In genomic region chr20:34177060-34177459, GRCh38 we compare ENCODE assay signal across 34 cellular contexts.
DNase-seq lines count a peak whose midpoint lies in the region; ATAC-seq, FAIRE-seq and TF ChIP-seq lines count a peak whose summit lies in the region.
"Had no signal": no experiment of that assay in that cellular context is flagged by ENCODE, and none has a peak within 500 bp of the region (broad histone marks: within the 10 kb centered on the region; RNA-seq: fewer than 3 reads in every experiment).

No MANE protein-coding gene starts in this region.

- H3K9me3 ChIP-seq in HepG2 (ENCODE audit: low read length) (no peaks in the 10 kb centered on the region), right lobe of liver (no peaks in the 10 kb centered on the region), A549 (no peaks in the 10 kb centered on the region), IMR-90 (ENCODE audit: control insufficient read depth, insufficient read depth, low read length) (no peaks in the 10 kb centered on the region), K562 (replicated peaks; ENCODE audit: control insufficient read depth, insufficient read depth, low read depth, low read length) (no peaks in the 10 kb centered on the region)
- H3K9me3 ChIP-seq: BLaER1; BLaER1 treated with 17β-estradiol and CSF1 and Interleukin-3, amounts not matched to agents 10 nM and 100 nM; Caco-2 had no signal

- H2BK120ac ChIP-seq in IMR-90 (ENCODE audit: low read depth, low read length), result no peak overlapping the region

- no peaks in the 10 kb centered on the region for H3K79me2 ChIP-seq in HepG2 (ENCODE audit: insufficient read depth, low read length)
- H3K79me2 ChIP-seq in K562 (ENCODE audit: control insufficient read depth, insufficient read depth, low read length), result no peaks in the 10 kb centered on the region

- no peaks in the 10 kb centered on the region for H4K20me1 ChIP-seq in HepG2 (ENCODE audit: insufficient read depth, low read length)
- H4K20me1 ChIP-seq in IMR-90 (ENCODE audit: insufficient read depth, low read length), result no peaks in the 10 kb centered on the region
- H4K20me1 ChIP-seq in K562 (replicated peaks; ENCODE audit: control insufficient read depth, insufficient read depth, low read length), result no peaks in the 10 kb centered on the region
- H4K20me1 ChIP-seq: BLaER1; BLaER1 treated with 17β-estradiol and CSF1 and Interleukin-3, amounts not matched to agents 10 nM and 100 nM had no signal

- POLR2A ChIA-PET in HepG2 (lab: Yijun Ruan, JAX) (no interaction called here), A549 (lab: Yijun Ruan, JAX) (no interaction called here), IMR-90 (lab: Charles Lee; ENCODE audit: unreplicated experiment) (no interaction called here), K562 (lab: Yijun Ruan, JAX) (interaction anchor here (1.8 kb wide), 1 partner anchor 12 kb away, joined by 6 read pairs; no protein-coding TSS in a partner anchor)

- no peak overlapping the region for H4K91ac ChIP-seq in IMR-90 (ENCODE audit: insufficient read depth, low read depth, low read length)

- TF ChIP-seq RAD21 in HepG2 (CRISPR knock-in tag; IDR thresholded peaks at IDR 0.05) (no peak), A549 (conservative IDR thresholded peaks at IDR 0.05 in 1 of 2, IDR thresholded peaks at IDR 0.05 in 1 of 2) (no peak), IMR-90 (IDR thresholded peaks at IDR 0.05; ENCODE audit: low read length) (no peak), K562 (CRISPR knock-in tag; conservative IDR thresholded peaks at IDR 0.05 in 1 of 2, IDR thresholded peaks at IDR 0.05 in 1 of 2) (no peak)

- H3K4me1 ChIP-seq in HepG2 (ENCODE audit: insufficient read depth, low read length) (peaks cover 24% of the 10 kb centered on the region), right lobe of liver (no peaks in the 10 kb centered on the region), A549 (no peaks in the 10 kb centered on the region), IMR-90 (ENCODE audit: control insufficient read depth, insufficient read depth, low read length) (no peaks in the 10 kb centered on the region), K562 (replicated peaks in 1 of 2; ENCODE audit: control insufficient read depth in 2 of 2, insufficient read depth in 2 of 2, low read length in 2 of 2) (peaks cover 4 to 7% of the 10 kb centered on the region in 2 experiments; a peak in 3 of 5 replicates)

- in situ Hi-C loops in HepG2 (cut with HindIII; ENCODE audit: extremely low pct_ligation_motif_present, low pct_unique_long_range_greater_than_20kb) (no loop called here), IMR-90 (cut with MboI; ENCODE audit: low sequenced_read_pairs) (no loop called here), K562 (cut with MboI) (no loop called here)

- BruUV-seq in HepG2 (replicated peaks; lab: Mats Ljungman, UMichigan) (no TSS peak), IMR-90 (replicated peaks; lab: Mats Ljungman, UMichigan) (no TSS peak), K562 (replicated peaks; lab: Mats Ljungman, UMichigan) (no TSS peak)

- no peaks in the 10 kb centered on the region for H3K79me1 ChIP-seq in IMR-90 (ENCODE audit: low read depth in 1 of 2, low read length in 2 of 2)

- ATAC-seq in HepG2, result no peak
- ATAC-seq in right lobe of liver, result no peak
- no peak for ATAC-seq in A549
- ATAC-seq in IMR-90 (ENCODE audit: low read depth), result no peak
- ATAC-seq in K562, result no peak
- no peak for ATAC-seq in HG02642 (IDR thresholded peaks at IDR 0.05; ENCODE audit: poor library complexity, unreplicated experiment)
- ATAC-seq: CD8-positive, alpha-beta T cell had no signal

- H3K27ac ChIP-seq in HepG2 (ENCODE audit: extremely low read length, insufficient read depth, low read length) (no peak overlapping the region), right lobe of liver (no peak overlapping the region), A549 (no peak overlapping the region), IMR-90 (ENCODE audit: insufficient read depth, low read length) (no peak overlapping the region), K562 (ENCODE audit: extremely low read depth, low read depth, low read length) (no peak overlapping the region)
- H3K27ac ChIP-seq: 22Rv1; BLaER1; BLaER1 treated with 17β-estradiol and CSF1 and Interleukin-3, amounts not matched to agents 10 nM and 100 nM; C4-2B had no signal

- CTCF ChIA-PET in HepG2 (lab: Yijun Ruan, JAX; ENCODE audit: low intra/inter-chr PET ratio, low total read pairs) (interaction anchor here (0.7 kb wide), 1 partner anchor 52 kb away, joined by 3 read pairs; no protein-coding TSS in a partner anchor), A549 (lab: Yijun Ruan, JAX) (interaction anchor here (1.5 to 2.5 kb wide), 2 partner anchors 13 to 593 kb away, joined by 3 to 9 read pairs; no protein-coding TSS in a partner anchor), IMR-90 (lab: Yijun Ruan, JAX) (interaction anchor here (1.0 kb wide), 1 partner anchor 14 kb away, joined by 3 read pairs; no protein-coding TSS in a partner anchor), K562 (lab: Yijun Ruan, JAX; ENCODE audit: low intra/inter-chr PET ratio) (no interaction called here)

- TF ChIP-seq CTCF in HepG2 (CRISPR knock-in tag; IDR thresholded peaks at IDR 0.05), result no peak
- TF ChIP-seq CTCF in right lobe of liver (IDR thresholded peaks at IDR 0.05), result no peak
- TF ChIP-seq CTCF in A549 (IDR thresholded peaks at IDR 0.05), result no peak
- TF ChIP-seq CTCF in IMR-90 (conservative IDR thresholded peaks at IDR 0.05; ENCODE audit: low read depth, low read length), result no peak
- TF ChIP-seq CTCF in K562 (IDR thresholded peaks at IDR 0.05 in 2 of 3, conservative IDR thresholded peaks at IDR 0.05 in 1 of 3; ENCODE audit: insufficient read depth in 2 of 3, low read depth in 1 of 3, low read length in 3 of 3), result no peak

- H3K4me3 ChIP-seq in HepG2 (replicated peaks in 1 of 3; ENCODE audit: insufficient read depth in 1 of 3, low read depth in 2 of 3, low read length in 3 of 3) (no peak overlapping the region), right lobe of liver (no peak overlapping the region), A549 (no peak overlapping the region), IMR-90 (ENCODE audit: insufficient read depth, low read depth, low read length) (no peak overlapping the region), K562 (no peak overlapping the region)
- H3K4me3 ChIP-seq: BLaER1; BLaER1 treated with 17β-estradiol and CSF1 and Interleukin-3, amounts not matched to agents 10 nM and 100 nM had no signal

- dilution Hi-C loops in IMR-90 (cut with HindIII; ENCODE audit: low sequenced_read_pairs, unreplicated experiment), result no loop called here

- H2BK15ac ChIP-seq in IMR-90 (ENCODE audit: low read depth, low read length), result no peak overlapping the region

- H3K18ac ChIP-seq in IMR-90 (ENCODE audit: low read depth, low read length), result no peak overlapping the region

- H3K27me3 ChIP-seq in HepG2 (ENCODE audit: control insufficient read depth in 1 of 2, insufficient read depth in 2 of 2, low read length in 2 of 2) (peaks cover 2 to 27% of the 10 kb centered on the region in 2 experiments; a peak in 4 of 5 replicates), right lobe of liver (no peaks in the 10 kb centered on the region), IMR-90 (ENCODE audit: control insufficient read depth, insufficient read depth, low read length) (peaks cover 17% of the 10 kb centered on the region), K562 (ENCODE audit: control insufficient read depth in 2 of 2, insufficient read depth in 2 of 2, low read length in 2 of 2) (no peaks in the 10 kb centered on the region)
- H3K27me3 ChIP-seq: BE2C; BLaER1; BLaER1 treated with 17β-estradiol and CSF1 and Interleukin-3, amounts not matched to agents 10 nM and 100 nM had no signal

- intact Hi-C loops in HepG2 (cut with micrococcal nuclease; ENCODE audit: unreplicated experiment), result no loop called here
- intact Hi-C loops in right lobe of liver (cut with DNase I), result no loop called here
- intact Hi-C loops in IMR-90 (cut with micrococcal nuclease), result no loop called here
- intact Hi-C loops in K562 (cut with micrococcal nuclease), result no loop called here

- H3K9ac ChIP-seq in HepG2 (ENCODE audit: insufficient read depth, low read depth, low read length), result no peak overlapping the region
- no peak overlapping the region for H3K9ac ChIP-seq in IMR-90 (ENCODE audit: low read depth, low read length)
- no peak overlapping the region for H3K9ac ChIP-seq in K562 (ENCODE audit: insufficient read depth in 1 of 2, low read depth in 2 of 2, low read length in 2 of 2)
- H3K9ac ChIP-seq: BLaER1; BLaER1 treated with 17β-estradiol and CSF1 and Interleukin-3, amounts not matched to agents 10 nM and 100 nM had no signal

- no peak overlapping the region for H2BK5ac ChIP-seq in IMR-90 (ENCODE audit: low read depth, low read length, poor library complexity, severe bottlenecking)

- no peak overlapping the region for H3K23ac ChIP-seq in IMR-90 (ENCODE audit: low read depth, low read length)

- no peak overlapping the region for H3K14ac ChIP-seq in IMR-90 (replicated peaks; ENCODE audit: low read depth, low read length)

- no peak for DNase-seq in HepG2 (ENCODE audit: low spot score)
- DNase-seq in right lobe of liver, result no peak
- DNase-seq in A549 (ENCODE audit: low read depth in 1 of 2, low spot score in 1 of 2), result no peak
- DNase-seq in IMR-90, result no peak
- no peak for DNase-seq in K562 (ENCODE audit: extremely low read depth in 1 of 4, low spot score in 3 of 4)
- no peak for DNase-seq in HCEC 1CT
- DNase-seq in HuH-7 (ENCODE audit: low spot score), result no peak
- DNase-seq: 8988T; ACHN; AML-193; BE2C; C1 segment of cervical spinal cord; Caco-2; Calu3; CD4-positive, alpha-beta memory T cell; CD4-positive, alpha-beta T cell; CD4-positive, CD25-positive, alpha-beta regulatory T cell; CD8-positive, alpha-beta memory T cell; CD8-positive, alpha-beta T cell; COR-L47; DMS 273 treated with DMSO at 0.1 percent for 48 hours; DMS153; DMS53; DMS79; DMS79 treated with DMSO at 0.1 percent for 48 hours; DND-41; EL had no signal

- TF ChIP-seq EP300 in HepG2 (IDR thresholded peaks at IDR 0.05; ENCODE audit: low read depth in 2 of 2, low read length in 2 of 2), result no peak
- no peak for TF ChIP-seq EP300 in HepG2 (CRISPR knock-in tag; IDR thresholded peaks at IDR 0.05; ENCODE audit: borderline replicate concordance)
- TF ChIP-seq EP300 in A549 (IDR thresholded peaks at IDR 0.05), result no peak
- no peak for TF ChIP-seq EP300 in K562 (IDR thresholded peaks at IDR 0.05; ENCODE audit: low read length)

- no peak overlapping the region for H4K8ac ChIP-seq in IMR-90 (ENCODE audit: low read depth in 2 of 2, low read length in 2 of 2)

- H3K9me1 ChIP-seq in IMR-90 (ENCODE audit: insufficient read depth, low read length), result no peaks in the 10 kb centered on the region
- H3K9me1 ChIP-seq in K562 (ENCODE audit: control insufficient read depth, insufficient read depth, low read length), result no peaks in the 10 kb centered on the region

- FAIRE-seq in HepG2 (lab: Jason Lieb, UNC) (no peak), A549 (lab: Jason Lieb, UNC) (no peak), K562 (lab: Jason Lieb, UNC) (no peak)
- FAIRE-seq: A204.1, D721Med had no signal

- H3K56ac ChIP-seq in IMR-90 (ENCODE audit: extremely low read depth, insufficient read depth, low read length), result no peak overlapping the region

- 15% methylated on average over 3 of the region's 3 CpGs for WGBS in HepG2 (ENCODE audit: low lambda C conversion rate)
- WGBS in right lobe of liver (ENCODE audit: insufficient coverage, low coverage, low lambda C conversion rate, missing lambda C conversion rate), result 76% methylated on average over 3 of the region's 3 CpGs
- 52% methylated on average over 3 of the region's 3 CpGs for WGBS in A549 (ENCODE audit: missing lambda C conversion rate)
- WGBS in IMR-90 (ENCODE audit: extremely low coverage in 2 of 2, insufficient read length in 1 of 2), 2 experiments, result no CpG with 5 or more reads among the region's 3 CpGs
- WGBS in K562 (ENCODE audit: insufficient coverage, low coverage, missing lambda C conversion rate), result 30% methylated on average over 3 of the region's 3 CpGs

- H3K4me2 ChIP-seq in HepG2 (ENCODE audit: low read depth, low read length) (no peak overlapping the region), A549 (no peak overlapping the region), IMR-90 (ENCODE audit: low read depth, low read length) (no peak overlapping the region), K562 (ENCODE audit: insufficient read depth, low read length) (no peak overlapping the region)
- H3K4me2 ChIP-seq: BLaER1 had no signal

- H3K4ac ChIP-seq in IMR-90 (ENCODE audit: low read depth, low read length), result no peak overlapping the region

- no peak overlapping the region for H4K5ac ChIP-seq in IMR-90 (ENCODE audit: low read depth, low read length)

- H2AFZ ChIP-seq in HepG2 (ENCODE audit: low read length), result no peak overlapping the region
- no peak overlapping the region for H2AFZ ChIP-seq in IMR-90 (replicated peaks; ENCODE audit: low read length, poor library complexity)
- H2AFZ ChIP-seq in K562 (ENCODE audit: low read depth, low read length), result no peak overlapping the region

- no peaks in the 10 kb centered on the region for H3K36me3 ChIP-seq in HepG2 (replicated peaks in 1 of 2; ENCODE audit: control insufficient read depth in 1 of 2, insufficient read depth in 2 of 2, low read length in 2 of 2)
- H3K36me3 ChIP-seq in right lobe of liver, result no peaks in the 10 kb centered on the region
- no peaks in the 10 kb centered on the region for H3K36me3 ChIP-seq in IMR-90 (ENCODE audit: control insufficient read depth, insufficient read depth, low read length)
- no peaks in the 10 kb centered on the region for H3K36me3 ChIP-seq in K562 (ENCODE audit: control insufficient read depth, insufficient read depth, low read length)
- H3K36me3 ChIP-seq: BE2C; BLaER1; BLaER1 treated with 17β-estradiol and CSF1 and Interleukin-3, amounts not matched to agents 10 nM and 100 nM had no signal

- no peak for TF ChIP-seq POLR2A in HepG2 (IDR thresholded peaks at IDR 0.05; ENCODE audit: insufficient read depth in 1 of 2, low read depth in 2 of 2, low read length in 2 of 2)
- no peak for TF ChIP-seq POLR2A in right lobe of liver (IDR thresholded peaks at IDR 0.05)
- no peak for TF ChIP-seq POLR2A in A549 (IDR thresholded peaks at IDR 0.05; ENCODE audit: low read length)
- TF ChIP-seq POLR2A in IMR-90 (IDR thresholded peaks at IDR 0.05; ENCODE audit: low read depth, low read length), result no peak
- no peak for TF ChIP-seq POLR2A in K562 (conservative IDR thresholded peaks at IDR 0.05)

- no peak overlapping the region for H2BK20ac ChIP-seq in IMR-90 (ENCODE audit: low read depth, low read length)

- H2AK5ac ChIP-seq in IMR-90 (ENCODE audit: low read depth, low read length), result no peak overlapping the region

- H2AK9ac ChIP-seq in IMR-90 (replicated peaks; ENCODE audit: low read depth, low read length, poor library complexity), result no peak overlapping the region

Comparison
In these comparisons a context has a peak if more than half of its experiments do, and no peak if none do; other contexts are left out.
1. Of the 241 proteins assayed by ChIP-seq in both HepG2 and K562: peak only in HepG2: none; only in K562: MAFG; in both: MAFF and MAFK; in neither: 238.